Comparison of ENCODE assay signal across 23 cellular contexts in the genomic region with DNA sequence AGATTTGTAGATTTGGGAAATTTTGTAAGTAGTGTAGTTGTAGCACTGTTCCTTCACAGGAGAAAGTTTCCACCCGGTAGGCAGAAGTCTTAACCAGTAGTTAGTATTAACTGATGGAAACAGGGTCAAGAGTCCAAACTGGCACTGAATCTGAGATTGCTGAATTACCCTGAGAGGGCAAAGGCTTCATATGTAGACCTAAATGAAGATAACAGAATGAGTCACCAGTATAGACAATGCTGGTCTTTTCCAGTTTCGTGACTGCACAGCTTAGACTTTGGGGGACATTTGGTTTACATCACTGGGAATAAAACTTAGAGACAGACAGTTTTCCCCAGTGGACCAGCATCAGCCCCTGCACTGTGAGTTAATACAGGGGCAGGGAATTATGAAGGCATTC.
DNase-seq lines count a peak whose midpoint lies in the region; ATAC-seq and TF ChIP-seq lines count a peak whose summit lies in the region.
"Had no signal": no experiment of that assay in that cellular context is flagged by ENCODE, and none has a peak within 500 bp of the region (broad histone marks: within the 10 kb centered on the region; RNA-seq: fewer than 3 reads in every experiment).

No MANE protein-coding gene starts in this region.

- H3K27ac ChIP-seq in foreskin keratinocyte, result no peak overlapping the region
- H3K27ac ChIP-seq in mucosa of rectum (ENCODE audit: low read depth in 2 of 2, low read length in 2 of 2), result peak overlapping the region; percentile 57 to 65
- H3K27ac ChIP-seq in upper lobe of left lung, result no peak overlapping the region
- H3K27ac ChIP-seq: KMS-11, psoas muscle, testis, uterus had no signal

- H3K9me3 ChIP-seq in mucosa of rectum (ENCODE audit: control insufficient read depth in 2 of 2, low read length in 2 of 2), result no peaks in the 10 kb centered on the region
- no peaks in the 10 kb centered on the region for H3K9me3 ChIP-seq in upper lobe of left lung
- H3K9me3 ChIP-seq: psoas muscle, testis, uterus had no signal

- no peaks in the 10 kb centered on the region for H3K4me1 ChIP-seq in foreskin keratinocyte
- peaks cover 11 to 32% of the 10 kb centered on the region in 2 donors for H3K4me1 ChIP-seq in mucosa of rectum (ENCODE audit: control insufficient read depth in 2 of 2, insufficient read depth in 2 of 2, low read length in 2 of 2)
- H3K4me1 ChIP-seq in upper lobe of left lung, result peaks cover 0 to 10% (median 6%) of the 10 kb centered on the region in 4 donors
- H3K4me1 ChIP-seq: psoas muscle, testis, uterus had no signal

- DNase-seq in Caki2 (ENCODE audit: low read depth) (peak; percentile 42), OCI-M1 (lab: John Stamatoyannopoulos, UW) (peak; percentile 4), foreskin keratinocyte (no peak), upper lobe of left lung (no peak), islet precursor cell (no peak), AG08395 (ENCODE audit: low spot score) (no peak), NCI-H1694 (lab: John Stamatoyannopoulos, UW) (no peak)
- DNase-seq: activated CD8-positive, alpha-beta T cell treated with anti-CD3 and anti-CD28 coated beads for 36 hours; activated effector memory CD4-positive, alpha-beta T cell treated with Interleukin-2 at 50 U/mL for 16 hours; anterior cingulate cortex; caudate nucleus; CD8-positive, alpha-beta T cell; DMS153; HCEC 1CT; NCI-H1417 treated with DMSO at 0.1 percent for 48 hours; NCI-H82; psoas muscle; Right ventricle myocardium superior; stimulated activated naive CD4-positive, alpha-beta T cell treated with Interleukin-2 at 50 U/mL for 16 hours; testis; uterus had no signal

- H3K4me3 ChIP-seq in mucosa of rectum (ENCODE audit: low read length in 2 of 2), result no peak overlapping the region
- no peak overlapping the region for H3K4me3 ChIP-seq in upper lobe of left lung
- H3K4me3 ChIP-seq: psoas muscle, testis, uterus had no signal

- TF ChIP-seq CTCF in foreskin keratinocyte (conservative IDR thresholded peaks at IDR 0.05) (no peak), upper lobe of left lung (IDR thresholded peaks at IDR 0.05) (no peak)

- H3K36me3 ChIP-seq in mucosa of rectum (ENCODE audit: control insufficient read depth in 2 of 2, insufficient read depth in 2 of 2, low read length in 2 of 2) (no peaks in the 10 kb centered on the region), upper lobe of left lung (no peaks in the 10 kb centered on the region)
- H3K36me3 ChIP-seq: uterus had no signal

- TF ChIP-seq POLR2A in upper lobe of left lung (IDR thresholded peaks at IDR 0.05), result no peak

- TF ChIP-seq EP300 in upper lobe of left lung (IDR thresholded peaks at IDR 0.05), result no peak

- ATAC-seq in foreskin keratinocyte (peak; percentile 38), upper lobe of left lung (ENCODE audit: low FRiP score in 2 of 2) (no peak)
- ATAC-seq: activated CD8-positive, alpha-beta T cell treated with anti-CD3 and anti-CD28 coated beads for 36 hours; CD8-positive, alpha-beta T cell; psoas muscle had no signal

- 80 to 84% methylated on average over 2 of the region's 2 CpGs for WGBS in upper lobe of left lung, 2 donors

- in situ Hi-C loops in Caki2 (cut with HindIII; ENCODE audit: low pct_unique_long_range_greater_than_20kb, low sequenced_read_pairs), result no loop called here

- no peak overlapping the region for H3K9ac ChIP-seq in mucosa of rectum (ENCODE audit: low read depth in 1 of 2, low read length in 2 of 2)
- H3K9ac ChIP-seq: KMS-11 had no signal

- no peaks in the 10 kb centered on the region for H3K27me3 ChIP-seq in foreskin keratinocyte
- H3K27me3 ChIP-seq in mucosa of rectum (ENCODE audit: control insufficient read depth in 2 of 2, insufficient read depth in 2 of 2, low read length in 2 of 2), result no peaks in the 10 kb centered on the region
- no peaks in the 10 kb centered on the region for H3K27me3 ChIP-seq in upper lobe of left lung
- H3K27me3 ChIP-seq: testis, uterus had no signal

Comparison
In these comparisons a context has a peak if more than half of its experiments do, and no peak if none do; other contexts are left out.
1. DNase-seq: peak in Caki2 (single experiment) and OCI-M1 (single experiment); none in foreskin keratinocyte (0 of 2), upper lobe of left lung (0 of 2), islet precursor cell (single experiment), AG08395 (single experiment) and NCI-H1694 (single experiment).
2. H3K27ac ChIP-seq: peak in mucosa of rectum (2 of 2); none in foreskin keratinocyte (single experiment) and upper lobe of left lung (0 of 4).